In the genomic region with DNA sequence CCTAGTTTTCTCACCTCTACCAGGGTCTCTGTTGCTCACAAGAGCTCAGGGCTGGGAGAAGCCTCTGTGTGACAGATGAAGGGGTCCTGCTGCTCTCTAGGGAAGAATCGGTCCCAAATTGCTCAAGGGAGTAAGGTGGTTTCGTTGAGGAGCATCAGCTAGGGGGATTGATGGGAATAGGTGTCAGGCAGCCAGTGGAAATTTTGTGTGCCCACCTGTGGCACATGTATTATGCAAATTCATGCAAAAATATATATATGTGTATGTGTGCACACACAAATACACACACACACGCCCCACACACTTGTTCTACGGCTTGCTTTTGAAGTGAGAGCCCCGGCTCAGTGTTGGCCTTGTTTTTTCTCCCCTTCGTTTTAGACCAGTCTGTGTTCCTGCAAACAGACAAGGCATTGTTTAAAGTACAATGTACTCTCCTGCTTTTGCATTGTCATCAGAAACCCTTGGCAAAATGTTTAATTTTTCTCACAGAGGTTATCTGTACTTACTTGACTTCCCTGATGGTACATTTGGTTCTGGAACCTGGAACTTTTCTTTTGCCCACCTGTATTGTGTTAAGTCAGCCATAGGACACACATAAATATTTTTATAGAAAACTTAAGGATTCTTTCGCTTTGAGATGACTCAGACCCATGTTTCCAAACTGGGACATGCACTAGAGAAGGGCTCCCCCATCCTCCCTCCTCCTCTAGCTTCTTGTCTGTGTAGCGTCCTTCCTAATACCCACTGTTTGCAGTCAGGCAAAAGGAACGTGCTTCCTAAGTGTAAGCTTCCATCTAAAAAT, we compare ENCODE assay signal across 1 cellular context.
TF ChIP-seq lines count a peak whose summit lies in the region.

No MANE protein-coding gene starts in this region.

TF ChIP-seq in SK-N-SH, 30 proteins besides CTCF, POLR2A, EP300 and RAD21 (continued from another document):
- TF ChIP-seq, protein P1, sequence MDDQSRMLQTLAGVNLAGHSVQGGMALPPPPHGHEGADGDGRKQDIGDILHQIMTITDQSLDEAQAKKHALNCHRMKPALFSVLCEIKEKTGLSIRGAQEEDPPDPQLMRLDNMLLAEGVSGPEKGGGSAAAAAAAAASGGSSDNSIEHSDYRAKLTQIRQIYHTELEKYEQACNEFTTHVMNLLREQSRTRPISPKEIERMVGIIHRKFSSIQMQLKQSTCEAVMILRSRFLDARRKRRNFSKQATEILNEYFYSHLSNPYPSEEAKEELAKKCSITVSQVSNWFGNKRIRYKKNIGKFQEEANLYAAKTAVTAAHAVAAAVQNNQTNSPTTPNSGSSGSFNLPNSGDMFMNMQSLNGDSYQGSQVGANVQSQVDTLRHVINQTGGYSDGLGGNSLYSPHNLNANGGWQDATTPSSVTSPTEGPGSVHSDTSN (IDR thresholded peaks at IDR 0.05), result peak; percentile 19; the same call in 1 of the 2 replicates
- peak; percentile 68 for TF ChIP-seq TCF12 (IDR thresholded peaks at IDR 0.05)
- peak; percentile 71 for TF ChIP-seq FOSL2 (IDR thresholded peaks at IDR 0.05; ENCODE audit: borderline replicate concordance, low read depth)
- TF ChIP-seq MEF2A (IDR thresholded peaks at IDR 0.05; ENCODE audit: borderline replicate concordance, low read depth), result peak; percentile 43; the same call in 1 of the 2 replicates
